2 cellular contexts compared by ENCODE assay signal in the genomic region with DNA sequence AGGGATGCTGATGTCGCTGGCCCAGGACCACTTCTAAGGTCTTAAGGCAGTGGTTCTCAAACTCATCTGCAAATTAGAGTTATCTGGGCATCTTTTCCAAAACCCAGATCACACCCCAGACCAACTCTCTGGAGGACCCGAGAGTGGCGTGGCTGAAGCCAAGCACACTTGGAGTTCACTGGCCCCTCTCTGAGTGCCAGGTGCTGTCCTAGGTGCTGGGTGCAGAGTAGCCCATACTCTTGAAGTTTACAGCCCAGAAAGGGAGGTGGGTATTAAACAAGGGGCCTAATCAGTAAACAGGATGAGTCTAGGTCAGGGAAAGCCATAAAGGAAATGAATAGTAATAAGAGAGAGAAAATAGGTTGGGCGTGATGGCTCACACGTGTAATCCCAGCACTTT.
A peak's percentile ranks its signal among the peaks of the same experiment; 100 is the strongest.
TF ChIP-seq lines count a peak whose summit lies in the region.

No MANE protein-coding gene starts in this region.

TF ChIP-seq in IMR-90, 13 proteins besides CTCF, POLR2A, EP300 and RAD21:
- TF ChIP-seq ELK1 (IDR thresholded peaks at IDR 0.05; ENCODE audit: borderline replicate concordance, low read depth, low read length) = no peak
- TF ChIP-seq MAFK (IDR thresholded peaks at IDR 0.05; ENCODE audit: low read depth, low read length) = no peak
- TF ChIP-seq CHD1 (IDR thresholded peaks at IDR 0.05; ENCODE audit: low read depth, low read length) = no peak
TF ChIP-seq in IMR-90: peak in this region for 0.

TF ChIP-seq in SK-N-SH, 30 proteins besides CTCF, POLR2A, EP300 and RAD21:
- no peak for TF ChIP-seq SMC3 (IDR thresholded peaks at IDR 0.05; ENCODE audit: low read depth, low read length)
- peak; percentile 94 for TF ChIP-seq REST (IDR thresholded peaks at IDR 0.05; ENCODE audit: low read depth, low read length)
